ENCODE assay signal across 8 cellular contexts in genomic region chr3:107421170-107421792, GRCh38. TPM values are rescaled to one million over a fixed set of nuclear protein-coding genes. Genes with fewer than 3 reads are reported as not detected.
DNase-seq lines count a peak whose midpoint lies in the region; ATAC-seq and TF ChIP-seq lines count a peak whose summit lies in the region.

No MANE protein-coding gene starts in this region.

- no peak overlapping the region for H3K4me3 ChIP-seq in CD4-positive, alpha-beta memory T cell (ENCODE audit: low read length in 2 of 2)
- peak overlapping the region; percentile 51 for H3K4me3 ChIP-seq in psoas muscle

- DNase-seq in CD4-positive, alpha-beta memory T cell = peak; percentile 38 to 59 (median 47)
- DNase-seq in NCI-H2029 (lab: John Stamatoyannopoulos, UW) (peak; percentile 30), WTC11 (ENCODE audit: low spot score) (no peak), globus pallidus (ENCODE audit: low spot score) (peak; percentile 91), psoas muscle (no peak)

- no peaks in the 10 kb centered on the region for H3K27me3 ChIP-seq in CD4-positive, alpha-beta memory T cell (ENCODE audit: insufficient read depth, low read length)
- H3K27me3 ChIP-seq in psoas muscle (ENCODE audit: insufficient read depth in 3 of 3, low read length in 2 of 3) = no peaks in the 10 kb centered on the region

- no peaks in the 10 kb centered on the region for H3K4me1 ChIP-seq in CD4-positive, alpha-beta memory T cell (ENCODE audit: insufficient read depth, low read length)
- no peaks in the 10 kb centered on the region for H3K4me1 ChIP-seq in psoas muscle

- peaks cover 1 to 6% of the 10 kb centered on the region in 2 donors for H3K27me3 Mint-ChIP-seq in CD4-positive, alpha-beta memory T cell
- H3K27me3 Mint-ChIP-seq in WTC11 (ENCODE audit: low read depth) = no peaks in the 10 kb centered on the region

- TF ChIP-seq CTCF in WTC11 (IDR thresholded peaks at IDR 0.05) (peak; percentile 38), psoas muscle (IDR thresholded peaks at IDR 0.05) (peak; percentile 71)

- H3K9me3 Mint-ChIP-seq in CD4-positive, alpha-beta memory T cell = no peaks in the 10 kb centered on the region
- H3K9me3 Mint-ChIP-seq in WTC11 = no peaks in the 10 kb centered on the region

- H3K27ac ChIP-seq in CD4-positive, alpha-beta memory T cell (ENCODE audit: low read depth, low read length) = no peak overlapping the region
- H3K27ac ChIP-seq in psoas muscle = no peak overlapping the region

- peak; percentile 51 for ATAC-seq in GM18519 (IDR thresholded peaks at IDR 0.05; ENCODE audit: low FRiP score, unreplicated experiment)
- ATAC-seq in HG02970 (IDR thresholded peaks at IDR 0.05; ENCODE audit: low FRiP score, unreplicated experiment) = peak; percentile 48
- ATAC-seq in WTC11 = peak; percentile 72
- ATAC-seq in psoas muscle = peak in 2 of 4 donors; percentile 72 to 85
- ATAC-seq in HG03571 (IDR thresholded peaks at IDR 0.05; ENCODE audit: unreplicated experiment) = no peak

- peak overlapping the region in 7 of 8 donors; percentile 17 to 81 (median 60) for H3K4me3 Mint-ChIP-seq in CD4-positive, alpha-beta memory T cell
- peak overlapping the region; percentile 49; the same call in 1 of the 2 replicates for H3K4me3 Mint-ChIP-seq in WTC11

- H3K9me3 ChIP-seq in CD4-positive, alpha-beta memory T cell (ENCODE audit: control insufficient read depth in 1 of 2, low read length in 2 of 2) = no peaks in the 10 kb centered on the region
- H3K9me3 ChIP-seq in psoas muscle = no peaks in the 10 kb centered on the region

- H3K4me1 Mint-ChIP-seq in CD4-positive, alpha-beta memory T cell = peaks cover 0 to 3% (median 3%) of the 10 kb centered on the region in 4 donors
- H3K4me1 Mint-ChIP-seq in WTC11 = peaks cover 2% of the 10 kb centered on the region

- WGBS in psoas muscle, 3 donors = 0 to 2% (median 1%) methylated on average over 4 of the region's 4 CpGs

- H3K27ac Mint-ChIP-seq in CD4-positive, alpha-beta memory T cell = peak overlapping the region in 2 of 7 donors; percentile 4 to 83
- H3K27ac Mint-ChIP-seq in WTC11 = peak overlapping the region; percentile 94; the same call in 1 of the 2 replicates

- POLR2A ChIA-PET in CD4-positive, alpha-beta memory T cell (lab: Charles Lee; ENCODE audit: partially characterized antibody) = interaction anchor here (1.2 to 2.0 kb wide), 2 partner anchors 10 to 149 kb away, joined by 3 to 6 read pairs; no protein-coding TSS in a partner anchor
- POLR2A ChIA-PET in WTC11 (lab: Charles Lee) = interaction anchor here (1.0 kb wide), 1 partner anchor 8 kb away, joined by 5 read pairs; no protein-coding TSS in a partner anchor

- H3K36me3 ChIP-seq in CD4-positive, alpha-beta memory T cell (ENCODE audit: insufficient read depth, low read length) = no peaks in the 10 kb centered on the region
- H3K36me3 ChIP-seq in psoas muscle (ENCODE audit: insufficient read depth in 1 of 2, low read depth in 1 of 2) = no peaks in the 10 kb centered on the region

- intact Hi-C loops in CD4-positive, alpha-beta memory T cell (cut with micrococcal nuclease) = loop anchor here (1.0 kb wide), 3 partner anchors 9 to 185 kb away; no protein-coding TSS in a partner anchor
- intact Hi-C loops in psoas muscle (cut with DNase I) = loop anchor here in 1 of 2 donors (5.0 kb wide), 1 partner anchor 149 kb away; no protein-coding TSS in a partner anchor

- H3K36me3 Mint-ChIP-seq in CD4-positive, alpha-beta memory T cell = no peaks in the 10 kb centered on the region
- no peaks in the 10 kb centered on the region for H3K36me3 Mint-ChIP-seq in WTC11

- CTCF ChIA-PET in CD4-positive, alpha-beta memory T cell (lab: Charles Lee; ENCODE audit: partially characterized antibody) = interaction anchor here (0.8 to 3.8 kb wide), 29 partner anchors 9 to 1532 kb away, joined by 3 to 49 read pairs (median 5); partner anchors contain the start of gene GUCA1C
- CTCF ChIA-PET in WTC11 (lab: Charles Lee) = interaction anchor here (0.5 to 2.8 kb wide), 57 partner anchors 9 to 1842 kb away, joined by 3 to 52 read pairs (median 4); no protein-coding TSS in a partner anchor

TF ChIP-seq in WTC11, 78 proteins besides CTCF, POLR2A, EP300 and RAD21:
- TF ChIP-seq FOXP4 (CRISPR knock-in tag; IDR thresholded peaks at IDR 0.05) (no peak), TEAD1 (CRISPR knock-in tag; IDR thresholded peaks at IDR 0.05) (peak; percentile 24; the same call in 1 of the 2 replicates)
TF ChIP-seq in WTC11: peak in this region for 1.

RNA-seq across cellular contexts. Expression of gene CCDC54, which starts 44.0 kb away (rescaled TPM):
- total RNA-seq in CD4-positive, alpha-beta memory T cell = not detected
- polyA plus RNA-seq in CD4-positive, alpha-beta memory T cell = under 1 TPM in 1 of 2 donors, not detected in 1; 0.18 TPM
- total RNA-seq in WTC11 (2021) (not detected in 3 replicates), psoas muscle (not detected)
- not detected for polyA plus RNA-seq in psoas muscle

Comparison
In these comparisons a context has a peak if more than half of its experiments do, and no peak if none do; other contexts are left out.
1. DNase-seq: peak in CD4-positive, alpha-beta memory T cell (5 of 5), NCI-H2029 (single experiment) and globus pallidus (single experiment); none in WTC11 (single experiment) and psoas muscle (0 of 2).